8 cellular contexts compared by ENCODE assay signal in the genomic region with DNA sequence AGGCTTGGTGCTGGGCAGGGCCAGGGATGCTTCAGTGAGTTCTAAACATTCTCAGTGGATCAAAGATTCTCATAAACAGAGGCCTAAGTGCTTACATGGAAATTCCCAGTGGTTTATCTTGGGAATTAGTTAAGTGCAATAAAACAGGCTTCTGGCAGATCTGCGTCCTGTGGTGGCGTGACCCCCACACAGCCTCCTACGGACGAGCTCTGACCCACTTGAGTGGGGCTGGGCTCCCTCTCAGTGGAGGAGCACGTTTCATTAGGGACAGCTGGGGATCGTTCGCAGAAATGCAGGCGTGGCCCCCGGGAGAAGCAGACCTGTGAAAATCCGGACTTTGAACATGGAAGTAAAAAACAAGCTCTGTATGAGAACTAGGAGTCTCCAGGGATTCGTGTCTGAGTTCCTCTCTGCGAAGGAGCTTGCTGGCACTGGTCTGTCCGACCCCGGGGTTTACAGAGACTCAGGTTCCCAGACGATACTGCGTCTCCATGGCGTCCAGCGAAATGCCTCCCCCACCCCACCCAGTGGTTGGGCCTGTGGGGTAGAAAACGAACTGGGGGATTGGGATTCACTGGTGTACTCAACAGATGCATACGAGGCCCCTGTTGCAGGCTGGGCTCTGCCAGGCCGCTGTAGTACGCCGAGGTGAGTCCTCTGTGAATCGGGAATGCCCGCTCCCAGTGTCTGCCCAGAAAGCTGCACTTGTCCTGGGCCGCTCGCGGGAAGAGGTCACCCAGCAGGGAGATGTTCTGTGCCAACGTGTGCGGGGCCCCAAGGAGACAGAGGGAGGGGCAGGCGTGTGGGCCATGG.
DNase-seq lines count a peak whose midpoint lies in the region; ATAC-seq and TF ChIP-seq lines count a peak whose summit lies in the region.
"Not testable (repeated sequence)": the region's sequence is repeated elsewhere in the genome, so short reads cannot be mapped to it uniquely, and the experiment has no call there.

No MANE protein-coding gene starts in this region.

- intact Hi-C loops in left ventricle myocardium superior (cut with micrococcal nuclease); ovary (cut with DNase I); spleen (cut with DNase I; ENCODE audit: low total_unique reads): not testable (repeated sequence)

- not testable (repeated sequence) for H3K4me3 ChIP-seq in esophagus (ENCODE audit: low read depth in 1 of 2, low read length in 2 of 2); mesenchymal stem cell (ENCODE audit: insufficient read depth in 1 of 2, low read depth in 1 of 2, low read length in 2 of 2); ovary; spleen

- not testable (repeated sequence) for H3K36me3 ChIP-seq in esophagus (ENCODE audit: control insufficient read depth in 2 of 2, insufficient read depth in 2 of 2, low read length in 1 of 2); mesenchymal stem cell (ENCODE audit: control insufficient read depth in 1 of 2, insufficient read depth in 2 of 2, low read depth in 1 of 2, low read length in 2 of 2); ovary; spleen

- not testable (repeated sequence) for H2BK15ac ChIP-seq in mesenchymal stem cell (ENCODE audit: low read depth, poor library complexity, severe bottlenecking)

- H3K14ac ChIP-seq in mesenchymal stem cell (ENCODE audit: low read length in 2 of 2), result peak overlapping the region in 1 of 2 experiments; percentile 35

- not testable (repeated sequence) for H3K23ac ChIP-seq in mesenchymal stem cell (ENCODE audit: low read length in 2 of 2)

- not testable (repeated sequence) for H2AFZ ChIP-seq in mesenchymal stem cell (ENCODE audit: low read depth, low read length)

- 69 to 75% methylated on average over 28 to 31 of the region's 31 CpGs for WGBS in esophagus, 2 donors
- WGBS in mesenchymal stem cell, result 47% methylated on average over 27 of the region's 31 CpGs
- WGBS in ovary, 3 donors, result 46 to 54% (median 51%) methylated on average over 31 of the region's 31 CpGs
- WGBS in spleen, 5 donors, result 84 to 89% (median 87%) methylated on average over 27 to 31 of the region's 31 CpGs

- H3K4ac ChIP-seq in mesenchymal stem cell (ENCODE audit: low read depth in 1 of 2, low read length in 2 of 2), result peak overlapping the region; percentile 66 to 86

- peak overlapping the region; percentile 61 to 87 for H2BK12ac ChIP-seq in mesenchymal stem cell (ENCODE audit: low read length in 2 of 2)

- H3K4me1 ChIP-seq in esophagus (ENCODE audit: control insufficient read depth in 2 of 2, insufficient read depth in 2 of 2, low read length in 1 of 2) (peaks cover 7 to 12% of the 10 kb centered on the region in 2 donors), mesenchymal stem cell (ENCODE audit: control insufficient read depth, insufficient read depth, low read depth, low read length) (peaks cover 47% of the 10 kb centered on the region), ovary (ENCODE audit: insufficient read depth) (peaks cover 17% of the 10 kb centered on the region), spleen (peaks cover 0 to 45% (median 18%) of the 10 kb centered on the region in 6 donors)

- not testable (repeated sequence) for H3K4me2 ChIP-seq in mesenchymal stem cell (ENCODE audit: low read length, poor library complexity, severe bottlenecking)

- TF ChIP-seq POLR2A in ovary (IDR thresholded peaks at IDR 0.05); spleen (IDR thresholded peaks at IDR 0.05): not testable (repeated sequence)

- peak overlapping the region; percentile 21 for H3K9ac ChIP-seq in mesenchymal stem cell (ENCODE audit: low read length)

- H3K18ac ChIP-seq in mesenchymal stem cell (ENCODE audit: low read depth in 1 of 2, low read length in 2 of 2), result peak overlapping the region; percentile 0 to 93

- not testable (repeated sequence) for H2BK5ac ChIP-seq in mesenchymal stem cell (ENCODE audit: low read depth, low read length, poor library complexity, severe bottlenecking)

- not testable (repeated sequence) for H3K9me3 ChIP-seq in esophagus (ENCODE audit: control insufficient read depth in 2 of 2, insufficient read depth in 1 of 2, low read depth in 1 of 2, low read length in 1 of 2); mesenchymal stem cell (ENCODE audit: control insufficient read depth, low read length); ovary; spleen

- peak overlapping the region; percentile 4 for H2AK5ac ChIP-seq in mesenchymal stem cell (ENCODE audit: low read length, severe bottlenecking)

- ATAC-seq in left ventricle myocardium superior, result peak; percentile 1

- not testable (repeated sequence) for H3K79me1 ChIP-seq in mesenchymal stem cell (replicated peaks; ENCODE audit: low read length, poor library complexity, severe bottlenecking)

- H3K27me3 ChIP-seq in esophagus (ENCODE audit: control insufficient read depth in 1 of 2, insufficient read depth in 2 of 2, low read length in 2 of 2); mesenchymal stem cell (ENCODE audit: control insufficient read depth in 1 of 2, insufficient read depth in 1 of 2, low read length in 2 of 2); ovary; spleen (replicated peaks in 1 of 7): not testable (repeated sequence)

- peak; percentile 63 for DNase-seq in A172 (ENCODE audit: low spot score)
- peak; percentile 16 for DNase-seq in HCEC 1CT
- peak; percentile 57 for DNase-seq in activated effector memory CD4-positive, alpha-beta T cell treated with anti-CD3 and anti-CD28 coated beads, Interleukin-2, amount 50 U/mL, for 16 hours
- peak; percentile 70 for DNase-seq in left ventricle myocardium superior
- peak; percentile 99 for DNase-seq in mesenchymal stem cell
- peak; percentile 66 to 78 (median 76) for DNase-seq in ovary
- DNase-seq in spleen, result peak; percentile 58

- not testable (repeated sequence) for H2BK120ac ChIP-seq in mesenchymal stem cell (ENCODE audit: low read depth, low read length)

- TF ChIP-seq EP300 in ovary (IDR thresholded peaks at IDR 0.05), result not testable (repeated sequence)

- TF ChIP-seq CTCF in ovary (IDR thresholded peaks at IDR 0.05); spleen (IDR thresholded peaks at IDR 0.05 in 8 of 11, conservative IDR thresholded peaks at IDR 0.05 in 3 of 11): not testable (repeated sequence)

- peak overlapping the region; percentile 8 for H4K91ac ChIP-seq in mesenchymal stem cell (ENCODE audit: low read length)

- peak overlapping the region; percentile 54 to 59 for H3K27ac ChIP-seq in esophagus (ENCODE audit: low read depth in 2 of 2, low read length in 1 of 2)
- H3K27ac ChIP-seq in mesenchymal stem cell (ENCODE audit: low read length, poor library complexity, severe bottlenecking), result peak overlapping the region; percentile 69
- H3K27ac ChIP-seq in ovary, result peak overlapping the region; percentile 17 to 77
- H3K27ac ChIP-seq in spleen, result peak overlapping the region in 2 of 8 donors; percentile 28 to 35

- peak overlapping the region; percentile 21 for H4K8ac ChIP-seq in mesenchymal stem cell (ENCODE audit: low read length)

Comparison
In these comparisons a context has a peak if more than half of its experiments do, and no peak if none do; other contexts are left out.
1. DNase-seq: peak in every context shown above with its lines; median percentile 99 in mesenchymal stem cell; 76 in ovary; 70 in left ventricle myocardium superior; 63 in A172; 58 in spleen; 57 in activated effector memory CD4-positive, alpha-beta T cell treated with anti-CD3 and anti-CD28 coated beads, Interleukin-2, amount 50 U/mL, for 16 hours; 16 in HCEC 1CT.